In the genomic region with DNA sequence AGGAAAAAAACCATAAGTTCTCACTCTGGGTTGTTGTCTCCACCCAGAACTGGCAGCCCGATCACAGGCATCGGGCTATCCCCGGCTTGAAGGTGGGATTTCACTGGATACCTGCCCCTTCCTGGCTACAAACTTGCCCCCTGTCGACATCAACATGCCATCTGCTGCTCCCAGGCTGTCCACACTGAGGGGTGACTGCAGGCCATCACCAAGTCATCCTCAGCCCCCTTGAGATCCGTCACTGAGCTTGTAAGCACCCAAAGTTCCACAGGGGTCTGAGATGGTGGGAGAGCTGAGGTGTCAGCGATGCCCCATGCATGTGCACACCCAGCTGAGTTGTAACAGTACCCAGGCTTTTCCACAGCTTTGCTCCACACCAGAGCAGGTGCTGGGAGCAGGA, we compare ENCODE assay signal across 16 cellular contexts.
"Had no signal": no experiment of that assay in that cellular context is flagged by ENCODE, and none has a peak within 500 bp of the region (broad histone marks: within the 10 kb centered on the region; RNA-seq: fewer than 3 reads in every experiment).

No MANE protein-coding gene starts in this region.

- DNase-seq: head of caudate nucleus; hypothalamus; immature natural killer cell; kidney glomerular epithelial cell; left cardiac atrium; mammary epithelial cell; naive B cell; natural killer cell; nephron progenitor cell; ovary; retina; stimulated activated CD4-positive, alpha-beta T cell treated with anti-CD3 and anti-CD28 coated beads, Interleukin-4, amount 100 ng/mL, for 24 hours; stimulated activated naive CD4-positive, alpha-beta T cell; tibial artery; trophoblast cell had no signal

- FAIRE-seq: islet of Langerhans had no signal
